ENCODE assay signal across 8 cellular contexts in the genomic region with DNA sequence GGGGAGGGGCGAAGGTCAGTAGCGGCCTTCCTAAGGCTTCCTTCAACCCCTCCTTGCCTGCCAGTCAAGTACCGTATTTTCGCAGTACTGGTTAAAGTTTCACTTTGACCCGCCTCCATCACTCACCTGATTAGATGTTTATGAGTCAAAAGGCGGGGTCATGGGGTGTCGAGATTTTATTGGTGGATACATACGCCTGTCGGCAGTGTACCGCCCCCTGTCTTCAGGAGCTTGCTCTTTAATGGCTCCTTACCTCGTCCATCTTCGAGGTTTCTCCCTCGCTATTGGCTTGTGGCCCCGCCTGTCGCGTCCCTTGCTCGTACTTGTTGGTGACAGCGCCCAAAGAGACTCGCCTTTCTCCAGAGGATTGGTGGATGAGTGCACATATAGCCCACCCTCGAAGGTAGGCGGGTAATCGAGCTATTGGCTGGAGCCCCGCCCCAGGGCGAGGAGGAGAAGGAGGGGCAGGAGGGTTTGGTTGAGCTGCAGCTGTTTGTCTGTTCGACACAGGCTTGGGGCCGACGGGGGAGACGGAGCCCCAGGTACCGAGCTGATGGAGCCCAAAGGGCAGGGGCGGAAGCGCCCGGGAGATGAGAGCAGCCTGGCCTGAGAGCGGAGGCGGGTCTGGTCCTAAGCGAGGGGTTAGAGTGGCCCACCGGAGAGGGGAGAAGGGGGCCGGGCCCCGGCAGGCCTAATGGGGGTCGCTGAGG.
DNase-seq lines count a peak whose midpoint lies in the region; ATAC-seq and FAIRE-seq lines count a peak whose summit lies in the region.

A gene with protein sequence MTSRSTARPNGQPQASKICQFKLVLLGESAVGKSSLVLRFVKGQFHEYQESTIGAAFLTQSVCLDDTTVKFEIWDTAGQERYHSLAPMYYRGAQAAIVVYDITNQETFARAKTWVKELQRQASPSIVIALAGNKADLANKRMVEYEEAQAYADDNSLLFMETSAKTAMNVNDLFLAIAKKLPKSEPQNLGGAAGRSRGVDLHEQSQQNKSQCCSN (plus strand): TSS at position 481 of the 710 bp plus-strand sequence. CDS start 12,883 bp downstream, outside the sequence.

- H3K9ac ChIP-seq in BLaER1, result peak within 1 kb of the TSS; percentile 94

- no peaks in the 10 kb centered on the region for H3K27me3 ChIP-seq in BLaER1

- peak within 1 kb of the TSS; percentile 84 for H3K27ac ChIP-seq in BLaER1

- H4K20me1 ChIP-seq in BLaER1, result peaks cover under 1% of the 10 kb centered on the region; the same call in 1 of the 2 replicates

- peak; percentile 98 for FAIRE-seq in colon (lab: Jason Lieb, UNC)

- H3K4me3 ChIP-seq in BLaER1, result peak within 1 kb of the TSS; percentile 98

- H3K4me1 ChIP-seq in BLaER1, result peaks cover 68% of the 10 kb centered on the region

- ATAC-seq in GM19324 (IDR thresholded peaks at IDR 0.05; ENCODE audit: low FRiP score, unreplicated experiment), result peak; percentile 93
- peak; percentile 92 for ATAC-seq in HG03460 (IDR thresholded peaks at IDR 0.05; ENCODE audit: unreplicated experiment)

- DNase-seq in NCI-H524 treated with DMSO at 0.1 percent for 48 hours (lab: John Stamatoyannopoulos, UW), result peak; percentile 99
- DNase-seq in activated CD4-positive, alpha-beta T cell treated with anti-CD3 and anti-CD28 coated beads for 4 hours, result peak; percentile 96 to 98
- peak; percentile 100 for DNase-seq in kidney glomerular epithelial cell (lab: John Stamatoyannopoulos, UW)
- peak; percentile 87 to 95 for DNase-seq in stimulated activated CD4-positive, alpha-beta T cell treated with anti-CD3 and anti-CD28 coated beads, Interleukin-1b, Interleukin-23, amount 100 ng/mL, for 1 hour (ENCODE audit: low read depth in 2 of 2)

- H3K4me2 ChIP-seq in BLaER1, result peak within 1 kb of the TSS; percentile 90

- peaks cover 36% of the 10 kb centered on the region for H3K36me3 ChIP-seq in BLaER1

- H3K9me3 ChIP-seq in BLaER1, result no peaks in the 10 kb centered on the region

Comparison
In these comparisons a context has a peak if more than half of its experiments do, and no peak if none do; other contexts are left out.
1. Peak in every context shown above with its lines: DNase-seq, ATAC-seq, H3K4me3 ChIP-seq and H3K27ac ChIP-seq.